Comparison of ENCODE assay signal across 18 cellular contexts in genomic region chr11:44920451-44920850, GRCh38. TPM values are rescaled to one million over a fixed set of nuclear protein-coding genes. Genes with fewer than 3 reads are reported as not detected.
A peak's percentile ranks its signal among the peaks of the same experiment; 100 is the strongest.
DNase-seq lines count a peak whose midpoint lies in the region; ATAC-seq, FAIRE-seq and TF ChIP-seq lines count a peak whose summit lies in the region.
"Had no signal": no experiment of that assay in that cellular context is flagged by ENCODE, and none has a peak within 500 bp of the region (broad histone marks: within the 10 kb centered on the region; RNA-seq: fewer than 3 reads in every experiment).

No MANE protein-coding gene starts in this region.

- WGBS in H1 (ENCODE audit: extremely low coverage in 1 of 2, insufficient coverage in 1 of 2, insufficient read length in 1 of 2, insufficient replicate concordance in 2 of 2, low coverage in 1 of 2, low lambda C conversion rate in 2 of 2, missing lambda C conversion rate in 1 of 2), 2 experiments: 90% methylated on average over 6 of the region's 7 CpGs; no CpG with 5 or more reads in 1 of the 2 experiments
- no CpG with 5 or more reads among the region's 7 CpGs for WGBS in neuronal stem cell (ENCODE audit: extremely low coverage in 2 of 2, insufficient read length in 2 of 2, insufficient replicate concordance in 1 of 2), 2 donors

- H4K5ac ChIP-seq in H1 (ENCODE audit: insufficient read length, low read depth, low read length): no peak overlapping the region

- H3K79me1 ChIP-seq in H1 (ENCODE audit: low read depth, low read length) (no peaks in the 10 kb centered on the region), neuronal stem cell (ENCODE audit: low read depth, low read length) (no peaks in the 10 kb centered on the region)

- H4K8ac ChIP-seq in H1 (ENCODE audit: extremely low read depth, insufficient read depth, low read length) (no peak overlapping the region), neuronal stem cell (ENCODE audit: low read depth, low read length) (no peak overlapping the region)

- no peak for FAIRE-seq in H1 (lab: Jason Lieb, UNC)
- FAIRE-seq: GM12891, GM18507, H54 had no signal

- H3K27ac ChIP-seq in H1 (ENCODE audit: low read depth, low read length) (no peak overlapping the region), neuronal stem cell (replicated peaks; ENCODE audit: low read length) (peak overlapping the region; percentile 15)

- no peaks in the 10 kb centered on the region for H3K79me2 ChIP-seq in H1 (ENCODE audit: control insufficient read depth in 1 of 2, insufficient read depth in 2 of 2, low read length in 2 of 2)

- intact Hi-C loops in mucosa of descending colon (cut with DNase I, micrococcal nuclease): no loop called here

- H3K56ac ChIP-seq in H1 (replicated peaks; ENCODE audit: insufficient read length, low read depth, low read length): no peak overlapping the region

- no peak overlapping the region for H2BK20ac ChIP-seq in H1 (ENCODE audit: low read length)

- ATAC-seq in T-helper 17 cell (no peak), mucosa of descending colon (no peak)
- ATAC-seq: GM23338 had no signal

- H4K91ac ChIP-seq in H1 (replicated peaks; ENCODE audit: insufficient read length, low read length): no peak overlapping the region
- H4K91ac ChIP-seq in neuronal stem cell (ENCODE audit: low read depth, low read length, poor library complexity): no peak overlapping the region

- H3K14ac ChIP-seq in H1 (ENCODE audit: insufficient read length) (no peak overlapping the region), neuronal stem cell (ENCODE audit: low read length) (no peak overlapping the region)

- H3K36me3 Mint-ChIP-seq in T-helper 17 cell (ENCODE audit: low read depth): no peaks in the 10 kb centered on the region
- peaks cover 5% of the 10 kb centered on the region for H3K36me3 Mint-ChIP-seq in activated naive CD4-positive, alpha-beta T cell treated with anti-CD3 and anti-CD28 coated beads, Interleukin-2, amount 10 ng/mL, durations not matched to agents 7 days and 5 days

- no peak for TF ChIP-seq POLR2A in H1 (IDR thresholded peaks at IDR 0.05; ENCODE audit: control extremely low read depth in 1 of 2, low read depth in 2 of 2, low read length in 2 of 2)

- no peak overlapping the region; the same call in 1 of the 2 replicates for H3K18ac ChIP-seq in H1 (ENCODE audit: extremely low read depth, low read length)
- peak overlapping the region; percentile 24 for H3K18ac ChIP-seq in neuronal stem cell (ENCODE audit: low read length)

- H2AK5ac ChIP-seq in H1 (ENCODE audit: low read depth, low read length) (no peak overlapping the region), neuronal stem cell (ENCODE audit: low read depth, low read length) (peak overlapping the region; percentile 11)

- no peak overlapping the region for H2BK15ac ChIP-seq in H1 (ENCODE audit: low read length)
- H2BK15ac ChIP-seq in neuronal stem cell (ENCODE audit: low read length): no peak overlapping the region

- TF ChIP-seq RAD21 in H1 (IDR thresholded peaks at IDR 0.05 in 1 of 2, conservative IDR thresholded peaks at IDR 0.05 in 1 of 2; ENCODE audit: low read depth in 2 of 2, low read length in 2 of 2): no peak

- DNase-seq in T-helper 17 cell (no peak), H1 (ENCODE audit: low read depth in 1 of 2, low spot score in 2 of 2) (no peak), neuronal stem cell (ENCODE audit: low spot score) (no peak), mucosa of descending colon (no peak), HPDE6-E6E7 (ENCODE audit: extremely low spot score) (no peak)
- no peak for DNase-seq in activated naive CD4-positive, alpha-beta T cell treated with anti-CD3 and anti-CD28 coated beads, Interleukin-2, amount 10 ng/mL, durations not matched to agents 7 days and 5 days
- DNase-seq: C1 segment of cervical spinal cord; Calu3; CD4-positive, alpha-beta memory T cell; COR-L47; DMS53; DMS79 treated with DMSO at 0.1 percent for 48 hours; GF-D8 had no signal

- peak overlapping the region; percentile 67 for H3K27ac Mint-ChIP-seq in T-helper 17 cell
- H3K27ac Mint-ChIP-seq in activated naive CD4-positive, alpha-beta T cell treated with anti-CD3 and anti-CD28 coated beads, Interleukin-2, amount 10 ng/mL, durations not matched to agents 7 days and 5 days: no peak overlapping the region
- H3K27ac Mint-ChIP-seq: CD4-positive, alpha-beta memory T cell; GM23338 had no signal

- TF ChIP-seq EP300 in H1 (IDR thresholded peaks at IDR 0.05; ENCODE audit: borderline replicate concordance in 1 of 2, low read depth in 2 of 2, low read length in 2 of 2): no peak

- no peaks in the 10 kb centered on the region for H3K9me3 Mint-ChIP-seq in activated naive CD4-positive, alpha-beta T cell treated with anti-CD3 and anti-CD28 coated beads, Interleukin-2, amount 10 ng/mL, durations not matched to agents 7 days and 5 days
- H3K9me3 Mint-ChIP-seq: CD4-positive, alpha-beta memory T cell; GM23338 had no signal

- H3K23ac ChIP-seq in H1 (ENCODE audit: insufficient read length): no peak overlapping the region
- H3K23ac ChIP-seq in neuronal stem cell (ENCODE audit: low read depth, low read length, poor library complexity): no peak overlapping the region

- H3K4me1 Mint-ChIP-seq in T-helper 17 cell: peaks cover 6% of the 10 kb centered on the region
- no peaks in the 10 kb centered on the region for H3K4me1 Mint-ChIP-seq in activated naive CD4-positive, alpha-beta T cell treated with anti-CD3 and anti-CD28 coated beads, Interleukin-2, amount 10 ng/mL, durations not matched to agents 7 days and 5 days
- H3K4me1 Mint-ChIP-seq: CD4-positive, alpha-beta memory T cell; GM23338 had no signal

- no peak overlapping the region for H2AFZ ChIP-seq in H1 (ENCODE audit: low read length)
- no peak overlapping the region for H2AFZ ChIP-seq in neuronal stem cell (ENCODE audit: low read length)
- H2AFZ ChIP-seq: GM23338 had no signal

- H3K4me2 ChIP-seq in H1 (ENCODE audit: insufficient read depth in 1 of 2, low read depth in 2 of 2, low read length in 2 of 2) (no peak overlapping the region), neuronal stem cell (ENCODE audit: insufficient read depth, low read length, poor library complexity, severe bottlenecking) (no peak overlapping the region)
- H3K4me2 ChIP-seq: GM23338 had no signal

- H3K4me1 ChIP-seq in H1 (replicated peaks in 1 of 4; ENCODE audit: control insufficient read depth in 3 of 4, insufficient read depth in 4 of 4, low read length in 3 of 4) (no peaks in the 10 kb centered on the region), neuronal stem cell (ENCODE audit: control insufficient read depth in 2 of 2, insufficient read depth in 1 of 2, low read depth in 1 of 2, low read length in 2 of 2) (peaks cover 0 to 15% of the 10 kb centered on the region in 2 donors), mucosa of descending colon (ENCODE audit: low read depth) (no peaks in the 10 kb centered on the region)
- H3K4me1 ChIP-seq: HAP-1 had no signal

- no peaks in the 10 kb centered on the region for H3K27me3 ChIP-seq in H1 (replicated peaks in 1 of 4; ENCODE audit: control insufficient read depth in 3 of 4, extremely low read depth in 1 of 4, insufficient read depth in 3 of 4, low read length in 3 of 4)
- no peaks in the 10 kb centered on the region for H3K27me3 ChIP-seq in neuronal stem cell (ENCODE audit: control insufficient read depth in 3 of 3, insufficient read depth in 3 of 3, low read depth in 1 of 3, low read length in 3 of 3)

- H3K27me3 Mint-ChIP-seq in T-helper 17 cell: no peaks in the 10 kb centered on the region
- H3K27me3 Mint-ChIP-seq in activated naive CD4-positive, alpha-beta T cell treated with anti-CD3 and anti-CD28 coated beads, Interleukin-2, amount 10 ng/mL, durations not matched to agents 7 days and 5 days: no peaks in the 10 kb centered on the region
- H3K27me3 Mint-ChIP-seq: CD4-positive, alpha-beta memory T cell had no signal

- H3K4ac ChIP-seq in H1 (replicated peaks; ENCODE audit: insufficient read length, low read depth, low read length) (no peak overlapping the region), neuronal stem cell (ENCODE audit: low read length) (no peak overlapping the region)

- H3K9me3 ChIP-seq in T-helper 17 cell (ENCODE audit: control insufficient read depth, low read length, poor library complexity, severe bottlenecking) (no peaks in the 10 kb centered on the region), H1 (ENCODE audit: insufficient read depth in 2 of 2, low read depth in 1 of 2, low read length in 1 of 2) (no peaks in the 10 kb centered on the region), neuronal stem cell (replicated peaks in 1 of 2; ENCODE audit: control insufficient read depth in 2 of 2, insufficient read depth in 1 of 2, low read depth in 1 of 2, low read length in 2 of 2) (no peaks in the 10 kb centered on the region), mucosa of descending colon (no peaks in the 10 kb centered on the region)
- H3K9me3 ChIP-seq: HAP-1 had no signal

- H2BK12ac ChIP-seq in H1 (ENCODE audit: low read depth, low read length): 0 out of 2 replicates have a peak overlapping the region, but pooled peaks have one; percentile 17
- H2BK12ac ChIP-seq in neuronal stem cell (ENCODE audit: low read length): no peak overlapping the region

- no peak overlapping the region for H3K9ac ChIP-seq in H1 (replicated peaks in 1 of 4; ENCODE audit: extremely low read depth in 1 of 4, low read depth in 3 of 4, low read length in 3 of 4)
- no peak overlapping the region for H3K9ac ChIP-seq in neuronal stem cell (ENCODE audit: low read depth, low read length, poor library complexity)

- no peak overlapping the region for H3K4me3 ChIP-seq in H1 (ENCODE audit: extremely low read depth in 1 of 4, insufficient read depth in 2 of 4, low read depth in 3 of 4, low read length in 4 of 4)
- no peak overlapping the region for H3K4me3 ChIP-seq in neuronal stem cell (ENCODE audit: low read length in 2 of 2)
- H3K4me3 ChIP-seq in mucosa of descending colon: no peak overlapping the region
- H3K4me3 ChIP-seq: GM23338, HAP-1 had no signal

- POLR2A ChIA-PET in H1 (lab: Charles Lee; ENCODE audit: partially characterized antibody): no interaction called here

- H2BK5ac ChIP-seq in H1 (ENCODE audit: low read depth, low read length): no peak overlapping the region
- H2BK5ac ChIP-seq in neuronal stem cell (ENCODE audit: low read length): peak overlapping the region; percentile 2

- H2BK120ac ChIP-seq in H1 (replicated peaks; ENCODE audit: low read depth, low read length) (no peak overlapping the region), neuronal stem cell (ENCODE audit: low read depth, low read length) (no peak overlapping the region)

- H3K23me2 ChIP-seq in H1 (ENCODE audit: low read depth, low read length): no peaks in the 10 kb centered on the region

- H4K20me1 ChIP-seq in H1 (replicated peaks in 1 of 2; ENCODE audit: control insufficient read depth in 1 of 2, insufficient read depth in 2 of 2, low read length in 2 of 2): no peaks in the 10 kb centered on the region

- H3K36me3 ChIP-seq in H1 (ENCODE audit: control insufficient read depth in 2 of 4, insufficient read depth in 4 of 4, low read length in 3 of 4) (no peaks in the 10 kb centered on the region), neuronal stem cell (replicated peaks in 1 of 2; ENCODE audit: control insufficient read depth in 2 of 2, insufficient read depth in 2 of 2, low read length in 2 of 2) (peaks cover 38 to 62% of the 10 kb centered on the region in 2 donors), mucosa of descending colon (ENCODE audit: low read depth) (no peaks in the 10 kb centered on the region)
- H3K36me3 ChIP-seq: HAP-1 had no signal

- no peak overlapping the region for H3K4me3 Mint-ChIP-seq in T-helper 17 cell
- H3K4me3 Mint-ChIP-seq in activated naive CD4-positive, alpha-beta T cell treated with anti-CD3 and anti-CD28 coated beads, Interleukin-2, amount 10 ng/mL, durations not matched to agents 7 days and 5 days: no peak overlapping the region
- H3K4me3 Mint-ChIP-seq: CD4-positive, alpha-beta memory T cell; GM23338 had no signal

- CTCF ChIA-PET in H1 (lab: Charles Lee; ENCODE audit: partially characterized antibody): interaction anchor here (0.6 to 5.7 kb wide), 7 partner anchors 9 to 299 kb away, joined by 3 to 26 read pairs (median 3); no protein-coding TSS in a partner anchor
- CTCF ChIA-PET in activated naive CD4-positive, alpha-beta T cell treated with anti-CD3 and anti-CD28 coated beads, Interleukin-2, amount 10 ng/mL, durations not matched to agents 7 days and 5 days (lab: Charles Lee): no interaction called here

- TF ChIP-seq CTCF in H1 (IDR thresholded peaks at IDR 0.05; ENCODE audit: control extremely low read depth in 1 of 3, insufficient read depth in 1 of 3, low read depth in 1 of 3, low read length in 3 of 3) (no peak), mucosa of descending colon (IDR thresholded peaks at IDR 0.05) (no peak)

RNA-seq across cellular contexts. Expression of gene TP53I11, which starts 30.2 kb away (rescaled TPM):
- 1 to 10 TPM; 1.8 to 3.9 TPM for total RNA-seq in T-helper 17 cell
- 46.3 and 53.7 TPM in 2 replicates for total RNA-seq in H1 (2021; fragmentation: NEBNext Ultra II Directional; extraction: Animal tissue kit (Norgen Biotek cat#: 25700))
- polyA plus RNA-seq in H1 (2011; rRNA removed): 34.0 and 47.5 TPM in 2 replicates
- 25.8 TPM for polyA plus RNA-seq in H1 (2011; cell fraction: cytosol; rRNA removed)
- 48.2 TPM for polyA plus RNA-seq in H1 (2011; cell fraction: nucleus; rRNA removed)
- polyA plus RNA-seq in H1 (2012, experiment 1 of 2): 44.1 to 78.7 TPM (median 68.4 TPM) in 4 replicates
- polyA plus RNA-seq in H1 (2012, experiment 2 of 2): 49.8 TPM
- polyA plus RNA-seq in H1 (2013, experiment 1 of 2): 52.1 TPM
- polyA plus RNA-seq in H1 (2013, experiment 2 of 2): 59.6 TPM
- 26.4 and 26.9 TPM in 2 replicates for polyA minus RNA-seq in H1 (2011; rRNA and poly(A)+ RNA removed)
- 34.6 TPM for polyA minus RNA-seq in H1 (2011; cell fraction: cytosol; rRNA and poly(A)+ RNA removed)
- 44.5 TPM for polyA minus RNA-seq in H1 (2011; cell fraction: nucleus; rRNA and poly(A)+ RNA removed)
- 235 TPM for polyA plus RNA-seq in neuronal stem cell (2013, experiment 1 of 2)
- polyA plus RNA-seq in neuronal stem cell (2013, experiment 2 of 2): 227 TPM
- total RNA-seq in mucosa of descending colon: 10 to 100 TPM; 48.4 to 95.9 (median 91.9) TPM
